ENCODE assay signal across 1 cellular context in the genomic region with DNA sequence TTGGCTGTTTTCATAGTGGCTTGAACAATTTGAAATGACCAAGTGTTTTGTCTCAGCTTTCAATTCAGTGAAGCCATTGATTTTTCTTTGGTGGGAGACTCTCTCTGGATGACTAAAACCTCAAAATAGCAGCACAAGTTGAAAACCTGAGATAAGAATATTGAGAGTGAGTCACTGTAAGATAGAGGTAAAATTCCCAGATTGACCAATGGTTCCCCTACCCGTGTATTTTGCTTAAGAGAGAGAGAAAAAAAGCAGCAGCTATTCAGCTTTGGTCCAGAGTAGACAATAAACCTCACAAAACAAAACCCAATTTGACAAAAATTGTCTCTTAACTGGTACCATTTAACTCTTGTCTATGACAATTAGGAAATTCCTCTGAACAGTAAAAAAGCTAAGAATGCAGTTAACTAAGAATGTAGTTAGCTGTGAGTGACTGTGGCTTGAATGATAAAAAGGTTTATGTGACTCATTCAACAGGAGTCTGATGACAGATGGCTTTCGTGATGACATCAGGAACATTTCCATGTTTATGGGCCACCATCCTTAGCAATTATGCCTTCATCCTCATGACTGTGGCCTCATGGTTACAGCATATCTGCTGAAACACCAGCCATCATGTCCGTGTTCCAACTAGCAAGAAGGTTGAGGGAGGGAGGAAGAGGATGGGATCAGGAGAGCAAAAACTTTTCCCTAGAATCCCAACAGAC.
TF ChIP-seq lines count a peak whose summit lies in the region.

No MANE protein-coding gene starts in this region.

TF ChIP-seq in GM23338, 12 proteins besides CTCF, POLR2A, EP300 and RAD21 (continued from another document):
- TF ChIP-seq, protein P1, sequence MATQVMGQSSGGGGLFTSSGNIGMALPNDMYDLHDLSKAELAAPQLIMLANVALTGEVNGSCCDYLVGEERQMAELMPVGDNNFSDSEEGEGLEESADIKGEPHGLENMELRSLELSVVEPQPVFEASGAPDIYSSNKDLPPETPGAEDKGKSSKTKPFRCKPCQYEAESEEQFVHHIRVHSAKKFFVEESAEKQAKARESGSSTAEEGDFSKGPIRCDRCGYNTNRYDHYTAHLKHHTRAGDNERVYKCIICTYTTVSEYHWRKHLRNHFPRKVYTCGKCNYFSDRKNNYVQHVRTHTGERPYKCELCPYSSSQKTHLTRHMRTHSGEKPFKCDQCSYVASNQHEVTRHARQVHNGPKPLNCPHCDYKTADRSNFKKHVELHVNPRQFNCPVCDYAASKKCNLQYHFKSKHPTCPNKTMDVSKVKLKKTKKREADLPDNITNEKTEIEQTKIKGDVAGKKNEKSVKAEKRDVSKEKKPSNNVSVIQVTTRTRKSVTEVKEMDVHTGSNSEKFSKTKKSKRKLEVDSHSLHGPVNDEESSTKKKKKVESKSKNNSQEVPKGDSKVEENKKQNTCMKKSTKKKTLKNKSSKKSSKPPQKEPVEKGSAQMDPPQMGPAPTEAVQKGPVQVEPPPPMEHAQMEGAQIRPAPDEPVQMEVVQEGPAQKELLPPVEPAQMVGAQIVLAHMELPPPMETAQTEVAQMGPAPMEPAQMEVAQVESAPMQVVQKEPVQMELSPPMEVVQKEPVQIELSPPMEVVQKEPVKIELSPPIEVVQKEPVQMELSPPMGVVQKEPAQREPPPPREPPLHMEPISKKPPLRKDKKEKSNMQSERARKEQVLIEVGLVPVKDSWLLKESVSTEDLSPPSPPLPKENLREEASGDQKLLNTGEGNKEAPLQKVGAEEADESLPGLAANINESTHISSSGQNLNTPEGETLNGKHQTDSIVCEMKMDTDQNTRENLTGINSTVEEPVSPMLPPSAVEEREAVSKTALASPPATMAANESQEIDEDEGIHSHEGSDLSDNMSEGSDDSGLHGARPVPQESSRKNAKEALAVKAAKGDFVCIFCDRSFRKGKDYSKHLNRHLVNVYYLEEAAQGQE (IDR thresholded peaks at IDR 0.05; ENCODE audit: unreplicated experiment) = no peak
- TF ChIP-seq ZNF331 (CRISPR knock-in tag; IDR thresholded peaks at IDR 0.05; ENCODE audit: low read depth) = no peak
- TF ChIP-seq CREB1 (CRISPR knock-in tag; IDR thresholded peaks at IDR 0.05; ENCODE audit: low read depth) = no peak
- no peak for TF ChIP-seq ETS1 (IDR thresholded peaks at IDR 0.05)
- TF ChIP-seq STAT1 (IDR thresholded peaks at IDR 0.05; ENCODE audit: unreplicated experiment) = no peak
TF ChIP-seq in GM23338: peak in this region for 0.
